In genomic region chr10:96017227-96017687, GRCh38 we compare ENCODE assay signal across 8 cellular contexts. TPM values are rescaled to one million over a fixed set of nuclear protein-coding genes. Genes with fewer than 3 reads are reported as not detected.
DNase-seq lines count a peak whose midpoint lies in the region; ATAC-seq, FAIRE-seq and TF ChIP-seq lines count a peak whose summit lies in the region.

No MANE protein-coding gene starts in this region.

- H3K79me2 ChIP-seq in Loucy (ENCODE audit: insufficient read depth, low read length) (no peaks in the 10 kb centered on the region), GM12878 (ENCODE audit: control insufficient read depth, insufficient read depth, low read length) (no peaks in the 10 kb centered on the region), smooth muscle cell (ENCODE audit: low read depth) (no peaks in the 10 kb centered on the region)

- H3F3A ChIP-seq in Loucy (ENCODE audit: low read depth) (no peaks in the 10 kb centered on the region), smooth muscle cell (ENCODE audit: low read depth) (no peaks in the 10 kb centered on the region)

- TF ChIP-seq POLR2A in GM12878 (IDR thresholded peaks at IDR 0.05; ENCODE audit: low read depth, low read length) = no peak

- DNase-seq in ELF-1 (ENCODE audit: low read depth, low spot score) (peak; percentile 11), SHP77 treated with DMSO at 0.1 percent for 48 hours (lab: John Stamatoyannopoulos, UW) (peak; percentile 7), GM12878 (ENCODE audit: low read depth, low spot score) (peak; percentile 32), iPS DF 6.9 (ENCODE audit: low read depth, low spot score) (peak; percentile 27), smooth muscle cell (lab: John Stamatoyannopoulos, UW; ENCODE audit: unreplicated experiment) (no peak), GOT3 (lab: John Stamatoyannopoulos, UW) (no peak)

- peak; percentile 90 for TF ChIP-seq RAD21 in GM12878 (IDR thresholded peaks at IDR 0.05; ENCODE audit: insufficient read depth, low read depth, low read length)

- H3K9me2 ChIP-seq in Loucy (replicated peaks; ENCODE audit: low read depth, low read length) = no peaks in the 10 kb centered on the region

- H3K9me3 ChIP-seq in Loucy (ENCODE audit: insufficient read depth, low read depth, low read length) = no peaks in the 10 kb centered on the region
- H3K9me3 ChIP-seq in GM12878 (replicated peaks; ENCODE audit: control insufficient read depth, insufficient read depth, low read length) = no peaks in the 10 kb centered on the region
- no peaks in the 10 kb centered on the region for H3K9me3 ChIP-seq in iPS DF 6.9 (ENCODE audit: control insufficient read depth, insufficient read depth, low read length)
- no peaks in the 10 kb centered on the region for H3K9me3 ChIP-seq in smooth muscle cell (replicated peaks; ENCODE audit: low read depth)

- CTCF ChIA-PET in GM12878 (lab: Yijun Ruan, JAX) = interaction anchor here (0.6 to 9.9 kb wide), 77 partner anchors 9 to 1537 kb away, joined by 3 to 147 read pairs (median 4); partner anchors contain the start of genes BLNK, TCTN3 and ZNF518A

- ATAC-seq in GM21529 (IDR thresholded peaks at IDR 0.05; ENCODE audit: unreplicated experiment) = peak; percentile 74
- ATAC-seq in GM12878 = peak; percentile 99

- no peaks in the 10 kb centered on the region for H3K4me1 ChIP-seq in Loucy (ENCODE audit: insufficient read depth, low read length, poor library complexity, severe bottlenecking)
- H3K4me1 ChIP-seq in GM12878 (ENCODE audit: control insufficient read depth, insufficient read depth, low read length) = no peaks in the 10 kb centered on the region
- no peaks in the 10 kb centered on the region for H3K4me1 ChIP-seq in iPS DF 6.9 (ENCODE audit: control insufficient read depth, insufficient read depth, low read length)
- H3K4me1 ChIP-seq in smooth muscle cell (ENCODE audit: low read depth) = no peaks in the 10 kb centered on the region

- peak; percentile 97 for FAIRE-seq in GM12878 (lab: Jason Lieb, UNC)

- no peak for TF ChIP-seq EP300 in GM12878 (IDR thresholded peaks at IDR 0.05; ENCODE audit: borderline replicate concordance in 1 of 2, control insufficient read depth in 1 of 2, low read depth in 2 of 2, low read length in 2 of 2)

- H3K27me3 ChIP-seq in Loucy (ENCODE audit: insufficient read depth, low read length, poor library complexity, severe bottlenecking) = no peaks in the 10 kb centered on the region
- H3K27me3 ChIP-seq in GM12878 (replicated peaks in 1 of 2; ENCODE audit: control insufficient read depth in 2 of 2, insufficient read depth in 2 of 2, low read length in 1 of 2) = no peaks in the 10 kb centered on the region
- H3K27me3 ChIP-seq in iPS DF 6.9 (ENCODE audit: control insufficient read depth, insufficient read depth, low read length) = no peaks in the 10 kb centered on the region
- peaks cover 8% of the 10 kb centered on the region for H3K27me3 ChIP-seq in smooth muscle cell (ENCODE audit: low read depth)

- H3K4me2 ChIP-seq in Loucy (ENCODE audit: low read depth, low read length, poor library complexity, severe bottlenecking) = no peak overlapping the region
- H3K4me2 ChIP-seq in GM12878 (ENCODE audit: control insufficient read depth, insufficient read depth) = no peak overlapping the region
- H3K4me2 ChIP-seq in smooth muscle cell = no peak overlapping the region

- intact Hi-C loops in GM12878 (cut with micrococcal nuclease; ENCODE audit: unreplicated experiment) = loop anchor here (1.0 to 10.0 kb wide), 4 partner anchors 118 to 323 kb away; partner anchors contain the start of gene ZNF518A

- H3K27ac ChIP-seq in GM12878 (ENCODE audit: control insufficient read depth, insufficient read depth) (no peak overlapping the region), iPS DF 6.9 (ENCODE audit: low read length) (no peak overlapping the region), smooth muscle cell (ENCODE audit: low read depth) (no peak overlapping the region)

- no peaks in the 10 kb centered on the region for H3K36me3 ChIP-seq in Loucy (ENCODE audit: insufficient read depth, low read length)
- no peaks in the 10 kb centered on the region for H3K36me3 ChIP-seq in GM12878 (ENCODE audit: control insufficient read depth in 2 of 2, insufficient read depth in 2 of 2, low read length in 1 of 2)
- H3K36me3 ChIP-seq in iPS DF 6.9 (ENCODE audit: control insufficient read depth, insufficient read depth, low read length) = no peaks in the 10 kb centered on the region
- no peaks in the 10 kb centered on the region for H3K36me3 ChIP-seq in smooth muscle cell (ENCODE audit: low read depth)

- 21% methylated on average over 5 of the region's 5 CpGs for WGBS in GM12878 (ENCODE audit: insufficient coverage, insufficient replicate concordance, low lambda C conversion rate, missing lambda C conversion rate)
- no CpG with 5 or more reads among the region's 5 CpGs for WGBS in iPS DF 6.9 (ENCODE audit: insufficient coverage, insufficient read length)
- WGBS in smooth muscle cell (ENCODE audit: low lambda C conversion rate) = 14% methylated on average over 5 of the region's 5 CpGs

- in situ Hi-C loops in GM12878 (cut with MboI) = no loop called here

- no peaks in the 10 kb centered on the region for H4K20me1 ChIP-seq in Loucy (ENCODE audit: insufficient read depth, low read length, poor library complexity, severe bottlenecking)
- H4K20me1 ChIP-seq in GM12878 (ENCODE audit: control insufficient read depth, insufficient read depth) = no peaks in the 10 kb centered on the region
- H4K20me1 ChIP-seq in smooth muscle cell (ENCODE audit: low read depth) = no peaks in the 10 kb centered on the region

- TF ChIP-seq CTCF in Loucy (conservative IDR thresholded peaks at IDR 0.05; ENCODE audit: low read length) (peak; percentile 84), GM12878 (IDR thresholded peaks at IDR 0.05 in 2 of 3, conservative IDR thresholded peaks at IDR 0.05 in 1 of 3; ENCODE audit: control insufficient read depth in 2 of 3, extremely low read depth in 1 of 3, insufficient read depth in 1 of 3, low read depth in 3 of 3, low read length in 3 of 3) (peak; percentile 75 to 79 (median 77)), smooth muscle cell (IDR thresholded peaks at IDR 0.05; ENCODE audit: borderline replicate concordance, insufficient read depth, poor library complexity, severe bottlenecking) (peak; percentile 72)

- SMC1A ChIA-PET in GM12878 (lab: Charles Lee; ENCODE audit: uncharacterized antibody, unreplicated experiment) = interaction anchor here (0.6 to 7.2 kb wide), 46 partner anchors 9 to 358 kb away, joined by 3 to 66 read pairs (median 4); partner anchors contain the start of gene TCTN3

- RAD21 ChIA-PET in GM12878 (lab: Charles Lee; ENCODE audit: unreplicated experiment) = interaction anchor here (0.5 to 4.7 kb wide), 35 partner anchors 9 to 741 kb away, joined by 3 to 62 read pairs (median 4); partner anchors contain the start of genes CC2D2B and TCTN3

- H3K4me3 ChIP-seq in Loucy (ENCODE audit: low read length, poor library complexity, severe bottlenecking) (no peak overlapping the region), GM12878 (no peak overlapping the region), iPS DF 6.9 (ENCODE audit: low read length) (no peak overlapping the region), smooth muscle cell (no peak overlapping the region)

- H3K9ac ChIP-seq in Loucy (ENCODE audit: low read depth, low read length, poor library complexity, severe bottlenecking) (no peak overlapping the region), GM12878 (ENCODE audit: control insufficient read depth, insufficient read depth, low read length) (no peak overlapping the region), smooth muscle cell (ENCODE audit: low read depth) (no peak overlapping the region)

- no peak overlapping the region for H2AFZ ChIP-seq in Loucy (ENCODE audit: low read length)
- H2AFZ ChIP-seq in GM12878 (ENCODE audit: control insufficient read depth, low read depth, low read length) = no peak overlapping the region
- no peak overlapping the region for H2AFZ ChIP-seq in smooth muscle cell (ENCODE audit: low read depth)

- no TSS peak for BruUV-seq in GM12878 (replicated peaks; lab: Mats Ljungman, UMichigan)

- POLR2A ChIA-PET in GM12878 (lab: Charles Lee) = interaction anchor here (0.8 to 1.0 kb wide), 2 partner anchors 274 to 281 kb away, joined by 3 read pairs; no protein-coding TSS in a partner anchor

TF ChIP-seq in GM12878, 131 proteins besides CTCF, POLR2A, EP300 and RAD21:
- TF ChIP-seq IRF3 (IDR thresholded peaks at IDR 0.05) = no peak
- 0 out of 2 replicates have a peak, but pooled peaks have one; percentile 45 for TF ChIP-seq MEF2A (IDR thresholded peaks at IDR 0.05; ENCODE audit: insufficient read depth, low read depth, low read length)
- TF ChIP-seq SMC3 (IDR thresholded peaks at IDR 0.05; ENCODE audit: borderline replicate concordance, low read length) = peak; percentile 71; the same call in 1 of the 2 replicates

RNA-seq across cellular contexts. Expression of gene CCNJ, which starts 26.1 kb away (rescaled TPM):
- total RNA-seq in GM12878 (2013; cell fraction: nucleolus; rRNA removed) = 7.7 and 8.4 TPM in 2 replicates
- 4.6 and 5.8 TPM in 2 replicates for total RNA-seq in GM12878 (2014; rRNA removed)
- 6.4 and 6.6 TPM in 2 replicates for total RNA-seq in GM12878 (2014; rRNA removed; fragmentation: Illumina TruSeq; extraction: Trizol)
- 6.1 and 6.6 TPM in 2 replicates for total RNA-seq in GM12878 (2021)
- 1.9 TPM for polyA plus RNA-seq in GM12878 (2011; ENCODE audit: low read depth)
- 7.2 and 7.7 TPM in 2 replicates for polyA plus RNA-seq in GM12878 (2011; rRNA removed)
- polyA plus RNA-seq in GM12878 (2011; cell fraction: cytosol; rRNA removed) = 4.6 and 5.5 TPM in 2 replicates
- polyA plus RNA-seq in GM12878 (2011; cell fraction: nucleus; rRNA removed) = 6.9 and 8.3 TPM in 2 replicates
- polyA plus RNA-seq in GM12878 (2012) = 2.5 and 3.2 TPM in 2 replicates
- polyA plus RNA-seq in GM12878 (2014; fragmentation: Illumina TruSeq; extraction: Trizol) = 7.1 and 8.1 TPM in 2 replicates
- 1 to 10 TPM in 1 of 2 experiments, under 1 TPM in 1; 0.56 to 1.5 TPM for polyA plus RNA-seq in GM12878 (2014; fragmentation: Nextera tagmentation; extraction: Ambion mirVana)
- 5.5 and 6.7 TPM in 2 replicates for polyA plus RNA-seq in GM12878 (2014; rRNA removed)
- polyA plus RNA-seq in GM12878 (2016; fragmentation: Nextera tagmentation; extraction: Ambion mirVana) = 1 to 10 TPM; 7.7 to 8.8 TPM
- polyA minus RNA-seq in GM12878 (2011; rRNA and poly(A)+ RNA removed) = 7.5 and 18.1 TPM in 2 replicates
- polyA minus RNA-seq in GM12878 (2011; cell fraction: cytosol; rRNA and poly(A)+ RNA removed) = 3.2 and 4.4 TPM in 2 replicates
- polyA minus RNA-seq in GM12878 (2011; cell fraction: nucleus; rRNA and poly(A)+ RNA removed) = 4.2 and 7.9 TPM in 2 replicates
- 8.8 and 13.2 TPM in 2 replicates for total RNA-seq in smooth muscle cell
- polyA plus RNA-seq in smooth muscle cell = 5.2 and 5.4 TPM in 2 replicates

Comparison
In these comparisons a context has a peak if more than half of its experiments do, and no peak if none do; other contexts are left out.
1. DNase-seq: peak in ELF-1 (single experiment), SHP77 treated with DMSO at 0.1 percent for 48 hours (single experiment), GM12878 (single experiment) and iPS DF 6.9 (single experiment); none in smooth muscle cell (single experiment) and GOT3 (single experiment).
2. Peak in every context shown above with its lines, with median percentiles within 50 percentile points of each other: CTCF ChIP-seq.